32 cellular contexts compared by ENCODE assay signal in genomic region chr5:163595851-163596399, GRCh38.
"Had no signal": no experiment of that assay in that cellular context is flagged by ENCODE, and none has a peak within 500 bp of the region (broad histone marks: within the 10 kb centered on the region; RNA-seq: fewer than 3 reads in every experiment).

No MANE protein-coding gene starts in this region.

- H3K27ac Mint-ChIP-seq: activated CD4-positive, alpha-beta memory T cell treated with anti-CD3 and anti-CD28 coated beads, Interleukin-2, amount 10 ng/mL, durations not matched to agents 7 days and 5 days; activated CD4-positive, alpha-beta T cell treated with anti-CD3 and anti-CD28 coated beads, Interleukin-2, amount 10 ng/mL, durations not matched to agents 7 days and 5 days; activated naive CD8-positive, alpha-beta T cell treated with anti-CD3 and anti-CD28 coated beads, Interleukin-2, amount 50 U/mL, for 24 hours; activated T-cell treated with anti-CD3 and anti-CD28 coated beads, Interleukin-2, amount 50 U/mL, for 24 hours; naive thymus-derived CD4-positive, alpha-beta T cell; stimulated activated effector memory CD8-positive, alpha-beta T cell treated with anti-CD3 and anti-CD28 coated beads, Interleukin-12 subunit alpha, Interleukin-12 subunit beta, amount 100 ng/mL, for 72 hours; stimulated activated naive CD8-positive, alpha-beta T cell treated with anti-CD3 and anti-CD28 coated beads, Interleukin-15, Interleukin-2, amounts not matched to agents 100 ng/mL and 50 ng/mL, for 24 hours; WTC11 had no signal

- H3K9me3 ChIP-seq: body of pancreas, pancreas, prostate gland, thyroid gland, upper lobe of left lung, vagina had no signal

- H3K36me3 ChIP-seq: cardiac muscle cell, heart right ventricle, pancreas, prostate gland, thyroid gland, upper lobe of left lung, vagina had no signal

- DNase-seq: activated CD4-positive, alpha-beta memory T cell treated with anti-CD3 and anti-CD28 coated beads, Interleukin-2, amount 10 ng/mL, durations not matched to agents 7 days and 5 days; activated CD4-positive, alpha-beta T cell treated with anti-CD3 and anti-CD28 coated beads for 1 hour; activated CD4-positive, alpha-beta T cell treated with anti-CD3 and anti-CD28 coated beads, Interleukin-2, amount 10 ng/mL, durations not matched to agents 7 days and 5 days; activated CD8-positive, alpha-beta memory T cell treated with anti-CD3 and anti-CD28 coated beads, Interleukin-2, amount 50 U/mL, for 48 hours; activated gamma-delta T cell; activated naive CD4-positive, alpha-beta T cell treated with anti-CD3 and anti-CD28 coated beads, Interleukin-2, amount 50 U/mL, for 16 hours; activated naive CD8-positive, alpha-beta T cell treated with anti-CD3 and anti-CD28 coated beads, Interleukin-2, amount 50 U/mL, for 24 hours; activated T-cell treated with anti-CD3 and anti-CD28 coated beads, Interleukin-2, amount 50 U/mL, for 24 hours; body of pancreas; cerebellar nuclear complex; foreskin keratinocyte; heart right ventricle; midbrain; naive thymus-derived CD4-positive, alpha-beta T cell; nucleus accumbens; pancreas; retina; stimulated activated CD4-positive, alpha-beta T cell treated with anti-CD3 and anti-CD28 coated beads, Interleukin-12 subunit alpha, Interleukin-12 subunit beta, amount 100 ng/mL, for 4 hours; stimulated activated CD4-positive, alpha-beta T cell treated with anti-CD3 and anti-CD28 coated beads, Interleukin-4, amount 100 ng/mL, for 1 hour; T-helper 2 cell; thyroid gland; upper lobe of left lung had no signal

- H3K4me3 Mint-ChIP-seq: activated CD4-positive, alpha-beta memory T cell treated with anti-CD3 and anti-CD28 coated beads, Interleukin-2, amount 10 ng/mL, durations not matched to agents 7 days and 5 days; activated CD4-positive, alpha-beta T cell treated with anti-CD3 and anti-CD28 coated beads, Interleukin-2, amount 10 ng/mL, durations not matched to agents 7 days and 5 days; activated naive CD8-positive, alpha-beta T cell treated with anti-CD3 and anti-CD28 coated beads, Interleukin-2, amount 50 U/mL, for 24 hours; activated T-cell treated with anti-CD3 and anti-CD28 coated beads, Interleukin-2, amount 50 U/mL, for 24 hours; naive thymus-derived CD4-positive, alpha-beta T cell; stimulated activated effector memory CD8-positive, alpha-beta T cell treated with anti-CD3 and anti-CD28 coated beads, Interleukin-12 subunit alpha, Interleukin-12 subunit beta, amount 100 ng/mL, for 72 hours; stimulated activated naive CD8-positive, alpha-beta T cell treated with anti-CD3 and anti-CD28 coated beads, Interleukin-15, Interleukin-2, amounts not matched to agents 100 ng/mL and 50 ng/mL, for 24 hours; WTC11 had no signal

- H3K4me3 ChIP-seq: body of pancreas, cardiac muscle cell, coronary artery, heart right ventricle, pancreas, prostate gland, skin epidermis, thyroid gland, upper lobe of left lung, vagina had no signal

- H3K27me3 ChIP-seq: body of pancreas, cardiac muscle cell, foreskin keratinocyte, pancreas, thyroid gland, upper lobe of left lung, vagina had no signal

- H3K27ac ChIP-seq: body of pancreas, cardiac muscle cell, coronary artery, foreskin keratinocyte, heart right ventricle, pancreas, prostate gland, skin epidermis, thyroid gland, upper lobe of left lung, vagina had no signal

- H3K36me3 Mint-ChIP-seq: naive thymus-derived CD4-positive, alpha-beta T cell; stimulated activated effector memory CD8-positive, alpha-beta T cell treated with anti-CD3 and anti-CD28 coated beads, Interleukin-12 subunit alpha, Interleukin-12 subunit beta, amount 100 ng/mL, for 72 hours; WTC11 had no signal

- H3K4me1 Mint-ChIP-seq: activated CD4-positive, alpha-beta memory T cell treated with anti-CD3 and anti-CD28 coated beads, Interleukin-2, amount 10 ng/mL, durations not matched to agents 7 days and 5 days; activated CD4-positive, alpha-beta T cell treated with anti-CD3 and anti-CD28 coated beads, Interleukin-2, amount 10 ng/mL, durations not matched to agents 7 days and 5 days; activated naive CD8-positive, alpha-beta T cell treated with anti-CD3 and anti-CD28 coated beads, Interleukin-2, amount 50 U/mL, for 24 hours; naive thymus-derived CD4-positive, alpha-beta T cell; stimulated activated effector memory CD8-positive, alpha-beta T cell treated with anti-CD3 and anti-CD28 coated beads, Interleukin-12 subunit alpha, Interleukin-12 subunit beta, amount 100 ng/mL, for 72 hours had no signal

- ATAC-seq: activated naive CD8-positive, alpha-beta T cell treated with anti-CD3 and anti-CD28 coated beads, Interleukin-2, amount 50 U/mL, for 24 hours; body of pancreas; esophagus mucosa; foreskin keratinocyte; heart right ventricle; naive thymus-derived CD4-positive, alpha-beta T cell; pancreas; sciatic nerve; stimulated activated effector memory CD8-positive, alpha-beta T cell treated with anti-CD3 and anti-CD28 coated beads, Interleukin-12 subunit alpha, Interleukin-12 subunit beta, amount 100 ng/mL, for 72 hours; WTC11 had no signal

- H3K9me3 Mint-ChIP-seq: activated CD4-positive, alpha-beta memory T cell treated with anti-CD3 and anti-CD28 coated beads, Interleukin-2, amount 10 ng/mL, durations not matched to agents 7 days and 5 days; activated CD4-positive, alpha-beta T cell treated with anti-CD3 and anti-CD28 coated beads, Interleukin-2, amount 10 ng/mL, durations not matched to agents 7 days and 5 days; activated naive CD8-positive, alpha-beta T cell treated with anti-CD3 and anti-CD28 coated beads, Interleukin-2, amount 50 U/mL, for 24 hours; activated T-cell treated with anti-CD3 and anti-CD28 coated beads, Interleukin-2, amount 50 U/mL, for 24 hours; stimulated activated effector memory CD8-positive, alpha-beta T cell treated with anti-CD3 and anti-CD28 coated beads, Interleukin-12 subunit alpha, Interleukin-12 subunit beta, amount 100 ng/mL, for 72 hours; stimulated activated naive CD8-positive, alpha-beta T cell treated with anti-CD3 and anti-CD28 coated beads, Interleukin-15, Interleukin-2, amounts not matched to agents 100 ng/mL and 50 ng/mL, for 24 hours had no signal

- H3K4me1 ChIP-seq: body of pancreas, foreskin keratinocyte, heart right ventricle, pancreas, prostate gland, thyroid gland, upper lobe of left lung, vagina had no signal
